ENCODE assay signal across 8 cellular contexts in the genomic region with DNA sequence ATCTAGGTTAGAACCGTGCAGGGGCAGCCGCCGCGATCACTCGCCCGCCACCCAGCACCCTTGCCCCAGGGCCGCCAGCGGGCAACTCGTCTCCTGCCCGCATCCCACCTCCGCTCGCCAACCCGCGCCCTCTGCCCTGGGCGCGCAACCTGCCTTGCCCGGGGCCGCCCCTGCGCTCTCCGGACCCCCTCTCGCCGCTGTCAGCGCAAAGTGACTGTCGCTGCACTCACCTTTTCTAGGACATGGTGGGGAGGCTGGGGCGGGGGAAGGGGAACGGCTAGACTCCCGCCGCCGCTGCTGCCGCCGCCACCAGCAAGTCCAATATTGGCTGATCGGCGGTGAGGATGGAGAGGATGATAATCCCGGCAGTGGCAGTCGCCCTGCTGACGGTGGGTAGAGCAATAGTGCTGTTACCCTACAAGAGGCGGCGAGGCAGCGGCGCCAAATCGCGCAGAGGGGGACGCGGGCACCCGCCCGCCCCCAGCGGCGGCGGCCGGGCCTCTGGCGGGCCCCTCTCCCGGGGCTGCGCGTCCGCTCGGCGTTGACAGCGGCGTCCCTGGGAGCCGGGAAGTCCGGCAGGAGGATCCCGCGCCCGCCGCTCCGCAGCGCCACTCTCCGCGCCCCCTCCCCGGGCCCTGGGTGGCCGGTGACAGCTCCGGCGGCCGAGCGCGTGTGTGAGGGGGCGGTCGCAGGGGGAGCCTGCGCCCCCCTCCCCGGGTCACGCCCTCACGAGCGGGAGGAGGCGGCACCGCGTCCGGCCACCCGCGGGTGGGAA. TPM values are rescaled to one million over a fixed set of nuclear protein-coding genes. Genes with fewer than 3 reads are reported as not detected.
DNase-seq lines count a peak whose midpoint lies in the region; FAIRE-seq and TF ChIP-seq lines count a peak whose summit lies in the region.

No MANE protein-coding gene starts in this region.

- FAIRE-seq in D721Med (lab: Jason Lieb, UNC), result no peak

- H3K9me3 ChIP-seq in breast epithelium, result no peaks in the 10 kb centered on the region

- in situ Hi-C loops in GM13976 (cut with MboI; ENCODE audit: low sequenced_read_pairs, unreplicated experiment), result no loop called here

- H3K4me1 ChIP-seq in breast epithelium, result no peaks in the 10 kb centered on the region

- H3K36me3 ChIP-seq in breast epithelium, result no peaks in the 10 kb centered on the region

- no peaks in the 10 kb centered on the region for H3K27me3 ChIP-seq in breast epithelium

- intact Hi-C loops in breast epithelium (cut with DNase I; ENCODE audit: low total_unique reads), result no loop called here

- H3K4me3 ChIP-seq in breast epithelium, result peak overlapping the region; percentile 88 to 96 (median 95)

- TF ChIP-seq CTCF in GM13976 (IDR thresholded peaks at IDR 0.05; ENCODE audit: borderline replicate concordance, control extremely low read depth, extremely low read depth, insufficient read depth, missing control alignments) (no peak), breast epithelium (IDR thresholded peaks at IDR 0.05) (peak in 1 of 3 donors; percentile 14), D721Med (IDR thresholded peaks at IDR 0.05; ENCODE audit: insufficient read depth, missing control alignments) (no peak)

- H3K27ac ChIP-seq in breast epithelium, result peak overlapping the region; percentile 77 to 97

- DNase-seq in GM13976 (ENCODE audit: low spot score) (peak; percentile 37), T-helper 9 cell (peak; percentile 49), breast epithelium (ENCODE audit: low spot score in 2 of 2) (peak in 1 of 2 donors; percentile 24), left kidney (ENCODE audit: low read depth, low spot score) (peak; percentile 69), superior temporal gyrus (ENCODE audit: extremely low spot score) (no peak), D721Med (ENCODE audit: insufficient read length, low spot score) (no peak), NCI-H2029 (lab: John Stamatoyannopoulos, UW) (no peak)
- peak; percentile 57 for DNase-seq in stimulated activated CD4-positive, alpha-beta T cell treated with anti-CD3 and anti-CD28 coated beads, Interleukin-15, amount 100 ng/mL, for 24 hours

- no peak for TF ChIP-seq POLR2A in breast epithelium (IDR thresholded peaks at IDR 0.05)

RNA-seq across cellular contexts. Expression of gene NR3C2, which starts 2.3 kb away (rescaled TPM):
- 10 to 100 TPM in 2 of 3 donors, 1 to 10 TPM in 1; 8.0 to 39.5 (median 13.8) TPM for total RNA-seq in breast epithelium

Comparison
In these comparisons a context has a peak if more than half of its experiments do, and no peak if none do; other contexts are left out.
1. DNase-seq: peak in GM13976 (single experiment), T-helper 9 cell (single experiment), left kidney (single experiment) and stimulated activated CD4-positive, alpha-beta T cell treated with anti-CD3 and anti-CD28 coated beads, Interleukin-15, amount 100 ng/mL, for 24 hours (single experiment); none in superior temporal gyrus (single experiment), D721Med (single experiment) and NCI-H2029 (single experiment).